Comparison of ENCODE assay signal across 8 cellular contexts in genomic region chr7:94657771-94658693, GRCh38. TPM values are rescaled to one million over a fixed set of nuclear protein-coding genes. Genes with fewer than 3 reads are reported as not detected.
DNase-seq lines count a peak whose midpoint lies in the region; ATAC-seq, FAIRE-seq and TF ChIP-seq lines count a peak whose summit lies in the region.

No MANE protein-coding gene starts in this region.

- no peak overlapping the region for H3K9ac ChIP-seq in keratinocyte (ENCODE audit: control insufficient read depth, extremely low read depth, insufficient read depth, low read length)

- H3K79me2 ChIP-seq in keratinocyte (ENCODE audit: control insufficient read depth, insufficient read depth, low read length): no peaks in the 10 kb centered on the region

- intact Hi-C loops in A673 (cut with micrococcal nuclease; ENCODE audit: unreplicated experiment) (loop anchor here (2.0 to 10.0 kb wide), 4 partner anchors 146 to 817 kb away; no protein-coding TSS in a partner anchor), activated B cell treated with CpG ODN at 0.5 μM for 24 hours (cut with micrococcal nuclease) (loop anchor here (1.0 to 10.0 kb wide), 12 partner anchors 37 to 1426 kb away; partner anchors contain the start of genes BET1, CASD1 and VPS50)

- H3K4me3 Mint-ChIP-seq in activated B cell treated with CpG ODN at 0.5 μM for 24 hours: peak overlapping the region; percentile 89

- no peaks in the 10 kb centered on the region for H3K9me3 ChIP-seq in A673 (ENCODE audit: low read depth, low read length, poor library complexity, severe bottlenecking)
- no peaks in the 10 kb centered on the region for H3K9me3 ChIP-seq in keratinocyte (ENCODE audit: control insufficient read depth, low read depth, low read length)

- POLR2A ChIA-PET in A673 (lab: Charles Lee; ENCODE audit: low non-redundant PET) (interaction anchor here (0.7 kb wide), 1 partner anchor 129 kb away, joined by 7 read pairs; no protein-coding TSS in a partner anchor), activated B cell treated with CpG ODN at 0.5 μM for 24 hours (lab: Charles Lee) (interaction anchor here (0.6 to 1.6 kb wide), 3 partner anchors 9 to 777 kb away, joined by 4 to 8 read pairs (median 7); partner anchors contain the start of gene CASD1)

- H3K36me3 Mint-ChIP-seq in activated B cell treated with CpG ODN at 0.5 μM for 24 hours (ENCODE audit: low read depth): no peaks in the 10 kb centered on the region

- TF ChIP-seq CTCF in A673 (conservative IDR thresholded peaks at IDR 0.05; ENCODE audit: low read depth, low read length) (no peak), activated B cell treated with CpG ODN at 0.5 μM for 24 hours (IDR thresholded peaks at IDR 0.05) (no peak), bronchial epithelial cell (IDR thresholded peaks at IDR 0.05; ENCODE audit: insufficient read depth, low read length, severe bottlenecking) (peak; percentile 6), keratinocyte (optimal IDR thresholded peaks at IDR 0.05 in 1 of 3, IDR thresholded peaks at IDR 0.05 in 1 of 3, conservative IDR thresholded peaks at IDR 0.05 in 1 of 3; ENCODE audit: extremely low read depth in 1 of 3, insufficient read depth in 2 of 3, low read length in 3 of 3) (peak in 1 of 3 experiments; percentile 24)

- H2AFZ ChIP-seq in keratinocyte (ENCODE audit: control insufficient read depth, low read length): no peak overlapping the region

- BruUV-seq in A673 (replicated peaks; lab: Mats Ljungman, UMichigan): no TSS peak

- peak; percentile 97 for DNase-seq in A673 (ENCODE audit: low spot score)
- DNase-seq in NCI-H226: peak; percentile 88
- peak; percentile 90 for DNase-seq in activated B cell treated with CpG ODN at 0.5 μM for 24 hours
- peak; percentile 88 for DNase-seq in bronchial epithelial cell (ENCODE audit: low read depth)
- DNase-seq in keratinocyte (ENCODE audit: low read depth, low spot score): peak; percentile 77
- peak; percentile 90 for DNase-seq in stimulated activated CD4-positive, alpha-beta T cell treated with anti-CD3 and anti-CD28 coated beads, Interleukin-12 subunit alpha, Interleukin-12 subunit beta, amount 100 ng/mL, for 4 hours

- FAIRE-seq in bronchial epithelial cell (lab: Jason Lieb, UNC) (no peak), keratinocyte (lab: Jason Lieb, UNC) (no peak)

- H4K20me1 ChIP-seq in keratinocyte (ENCODE audit: control insufficient read depth, extremely low read depth, insufficient read depth, low read length): no peaks in the 10 kb centered on the region

- H3K27me3 ChIP-seq in A673 (replicated peaks; ENCODE audit: insufficient read depth, low read depth, low read length, poor library complexity) (no peaks in the 10 kb centered on the region), bronchial epithelial cell (ENCODE audit: control insufficient read depth, insufficient read depth, low read length) (no peaks in the 10 kb centered on the region), keratinocyte (ENCODE audit: control insufficient read depth, extremely low read depth, insufficient read depth, low read length) (peaks cover 24% of the 10 kb centered on the region)

- peaks cover 20% of the 10 kb centered on the region for H3K4me1 Mint-ChIP-seq in activated B cell treated with CpG ODN at 0.5 μM for 24 hours

- H3K27ac Mint-ChIP-seq in activated B cell treated with CpG ODN at 0.5 μM for 24 hours: no peak overlapping the region

- dilution Hi-C loops in keratinocyte (cut with MboI; ENCODE audit: extremely low pct_ligation_motif_present, low sequenced_read_pairs): no loop called here

- ATAC-seq in GM18909 (IDR thresholded peaks at IDR 0.05; ENCODE audit: poor library complexity, unreplicated experiment): peak; percentile 82
- ATAC-seq in HG03175 (IDR thresholded peaks at IDR 0.05; ENCODE audit: unreplicated experiment): peak; percentile 81
- ATAC-seq in activated B cell treated with CpG ODN at 0.5 μM for 24 hours (ENCODE audit: low read depth): peak; percentile 82

- no peaks in the 10 kb centered on the region for H3K27me3 Mint-ChIP-seq in activated B cell treated with CpG ODN at 0.5 μM for 24 hours

- H3K36me3 ChIP-seq in A673 (ENCODE audit: insufficient read depth, low read length, poor library complexity, severe bottlenecking): no peaks in the 10 kb centered on the region
- H3K36me3 ChIP-seq in bronchial epithelial cell (ENCODE audit: control insufficient read depth, insufficient read depth, low read length): no peaks in the 10 kb centered on the region
- no peaks in the 10 kb centered on the region for H3K36me3 ChIP-seq in keratinocyte (ENCODE audit: control insufficient read depth in 2 of 2, extremely low read depth in 1 of 2, insufficient read depth in 2 of 2, low read length in 2 of 2)

- no peaks in the 10 kb centered on the region for H3K9me1 ChIP-seq in keratinocyte (ENCODE audit: control insufficient read depth, extremely low read depth, insufficient read depth, low read length)

- H3K27ac ChIP-seq in A673 (ENCODE audit: low read depth, low read length, poor library complexity, severe bottlenecking): no peak overlapping the region
- no peak overlapping the region for H3K27ac ChIP-seq in keratinocyte (ENCODE audit: control insufficient read depth, insufficient read depth, low read length)

- H3K4me2 ChIP-seq in keratinocyte (ENCODE audit: control insufficient read depth, extremely low read depth, insufficient read depth, low read depth, low read length): peak overlapping the region; percentile 77

- CTCF ChIA-PET in A673 (lab: Charles Lee): interaction anchor here (1.0 to 2.6 kb wide), 3 partner anchors 209 to 369 kb away, joined by 5 to 9 read pairs (median 6); no protein-coding TSS in a partner anchor
- CTCF ChIA-PET in activated B cell treated with CpG ODN at 0.5 μM for 24 hours (lab: Charles Lee): interaction anchor here (1.4 to 3.0 kb wide), 2 partner anchors 209 kb away, joined by 4 to 20 read pairs; no protein-coding TSS in a partner anchor

- peaks cover 2% of the 10 kb centered on the region for H3K9me3 Mint-ChIP-seq in activated B cell treated with CpG ODN at 0.5 μM for 24 hours

- H3K4me1 ChIP-seq in A673 (ENCODE audit: insufficient read depth, low read length, poor library complexity, severe bottlenecking): peaks cover 22% of the 10 kb centered on the region
- H3K4me1 ChIP-seq in keratinocyte (ENCODE audit: control insufficient read depth, extremely low read depth, insufficient read depth, low read length): peaks cover 14% of the 10 kb centered on the region

- H3K4me3 ChIP-seq in A673 (ENCODE audit: low read depth, low read length, poor library complexity, severe bottlenecking) (peak overlapping the region; percentile 63), bronchial epithelial cell (ENCODE audit: low read depth, low read length) (peak overlapping the region; percentile 64), keratinocyte (ENCODE audit: control insufficient read depth in 2 of 3, extremely low read depth in 1 of 3, insufficient read depth in 2 of 3, low read depth in 1 of 3, low read length in 3 of 3) (no peak overlapping the region)

RNA-seq across cellular contexts. Expression of gene SGCE, which starts 2.1 kb away (rescaled TPM):
- 49.2 and 52.9 TPM in 2 replicates for total RNA-seq in A673 (2021)
- 6.8 and 7.1 TPM in 2 replicates for total RNA-seq in activated B cell treated with CpG ODN at 0.5 μM for 24 hours
- total RNA-seq in bronchial epithelial cell: 20.0 and 23.0 TPM in 2 replicates
- 4.3 to 10.5 TPM (median 7.9 TPM) in 3 replicates for polyA plus RNA-seq in keratinocyte
- polyA plus RNA-seq in keratinocyte (2011; ENCODE audit: low read depth): 1.3 TPM
- polyA plus RNA-seq in keratinocyte (2011; cell fraction: cytosol; rRNA removed): 2.4 and 4.5 TPM in 2 replicates
- 5.9 and 7.7 TPM in 2 replicates for polyA plus RNA-seq in keratinocyte (2011; cell fraction: nucleus; rRNA removed)
- polyA plus RNA-seq in keratinocyte (2012; ENCODE audit: low replicate concordance): 1.0 and 4.2 TPM in 2 replicates
- polyA minus RNA-seq in keratinocyte: 2.2 to 5.5 TPM (median 3.3 TPM) in 3 replicates
- 4.6 TPM for polyA minus RNA-seq in keratinocyte (2011; cell fraction: cytosol; rRNA and poly(A)+ RNA removed)
- polyA minus RNA-seq in keratinocyte (2011; cell fraction: nucleus; rRNA and poly(A)+ RNA removed): 6.0 and 8.7 TPM in 2 replicates

Comparison
In these comparisons a context has a peak if more than half of its experiments do, and no peak if none do; other contexts are left out.
1. H3K4me3 ChIP-seq: peak in A673 (single experiment) and bronchial epithelial cell (single experiment); none in keratinocyte (0 of 3).
2. Peak in every context shown above with its lines, with median percentiles within 50 percentile points of each other: DNase-seq and ATAC-seq.